1 cellular context compared by ENCODE assay signal in genomic region chr3:118863731-118864322, GRCh38.
TF ChIP-seq lines count a peak whose summit lies in the region.

No MANE protein-coding gene starts in this region.

TF ChIP-seq in A549, 52 proteins besides CTCF, POLR2A, EP300 and RAD21 (continued from another document):
- TF ChIP-seq NR3C1 (IDR thresholded peaks at IDR 0.05): no peak
